1 cellular context compared by ENCODE assay signal in genomic region chr7:69622014-69622818, GRCh38.
TF ChIP-seq lines count a peak whose summit lies in the region.

No MANE protein-coding gene starts in this region.

TF ChIP-seq in HEK293, 187 proteins besides CTCF, POLR2A, EP300 and RAD21 (continued from another document):
- TF ChIP-seq ZNF704 (tag by site-specific recombination; IDR thresholded peaks at IDR 0.05) (no peak), ZNF335 (tag by site-specific recombination; conservative IDR thresholded peaks at IDR 0.05) (peak; percentile 87)
